ENCODE assay signal across 13 cellular contexts in the genomic region with DNA sequence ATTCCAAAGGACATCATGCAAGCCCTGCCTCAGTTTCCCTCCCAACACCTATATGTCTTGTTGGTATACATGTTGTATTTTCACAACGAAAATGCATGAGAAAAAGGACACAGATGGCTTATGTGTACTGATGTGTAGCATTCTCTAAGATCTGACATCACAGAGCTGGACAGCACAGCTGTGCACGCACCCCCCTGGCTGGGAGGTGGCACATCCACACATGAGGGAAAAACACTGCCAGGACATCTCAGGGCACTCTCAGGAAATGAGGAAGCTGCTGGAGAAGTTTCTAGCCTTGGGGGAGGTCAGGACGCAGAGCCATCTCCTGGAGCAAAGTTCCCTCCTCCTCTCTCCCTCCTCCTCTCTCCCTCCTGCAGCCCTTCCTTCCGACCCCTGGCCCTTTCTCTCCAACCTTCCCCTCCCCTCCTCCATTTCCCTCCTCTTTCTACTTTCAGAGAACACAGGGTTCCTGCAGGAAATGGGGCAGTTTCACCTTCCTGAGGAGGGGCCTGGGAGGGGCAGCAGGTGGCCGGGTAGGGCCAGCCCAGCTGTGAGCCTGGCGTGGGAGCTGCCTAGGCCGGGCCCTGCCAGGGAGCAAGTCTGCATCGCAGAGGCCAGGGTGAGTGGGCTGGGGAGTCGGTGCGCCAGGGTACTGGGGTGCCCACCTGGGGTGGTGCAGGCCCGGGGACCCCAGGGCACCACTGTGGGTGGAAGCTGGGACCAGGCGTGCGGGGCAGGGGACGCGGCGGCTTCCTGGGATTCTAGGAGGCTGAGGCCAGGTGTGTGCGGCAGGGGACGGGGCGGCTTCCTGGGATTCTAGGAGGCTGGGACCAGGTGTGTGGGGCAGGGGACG. TPM values are rescaled to one million over a fixed set of nuclear protein-coding genes. Genes with fewer than 3 reads are reported as not detected.
DNase-seq lines count a peak whose midpoint lies in the region; ATAC-seq, FAIRE-seq and TF ChIP-seq lines count a peak whose summit lies in the region.
"Had no signal": no experiment of that assay in that cellular context is flagged by ENCODE, and none has a peak within 500 bp of the region (broad histone marks: within the 10 kb centered on the region; RNA-seq: fewer than 3 reads in every experiment).

A gene (plus strand): TSS at position 542 of the 853 bp plus-strand sequence. CDS start 16,769 bp downstream, outside the sequence.

- H3K36me3 Mint-ChIP-seq in activated T-helper 17 cell treated with anti-CD3 and anti-CD28 coated beads, Interleukin-2, amount 50 U/mL, for 72 hours (ENCODE audit: low read depth), result no peaks in the 10 kb centered on the region
- no peaks in the 10 kb centered on the region for H3K36me3 Mint-ChIP-seq in activated CD4-positive, alpha-beta T cell treated with anti-CD3 and anti-CD28 coated beads, Interleukin-2, amount 10 ng/mL, durations not matched to agents 24 days and 14 days (ENCODE audit: low read depth)

- H4K20me1 ChIP-seq in BLaER1 treated with 17β-estradiol and CSF1 and Interleukin-3, amounts not matched to agents 10 nM and 100 nM, result peaks cover 0 to 7% (median 0%) of the 10 kb centered on the region in 11 experiments; a peak in 3 of 22 replicates

- peaks cover 12% of the 10 kb centered on the region for H3K4me1 Mint-ChIP-seq in activated T-helper 17 cell treated with anti-CD3 and anti-CD28 coated beads, Interleukin-2, amount 50 U/mL, for 72 hours
- peaks cover 7% of the 10 kb centered on the region for H3K4me1 Mint-ChIP-seq in activated CD4-positive, alpha-beta T cell treated with anti-CD3 and anti-CD28 coated beads, Interleukin-2, amount 10 ng/mL, durations not matched to agents 24 days and 14 days

- H3K9me3 Mint-ChIP-seq in activated T-helper 17 cell treated with anti-CD3 and anti-CD28 coated beads, Interleukin-2, amount 50 U/mL, for 72 hours, result no peaks in the 10 kb centered on the region
- H3K9me3 Mint-ChIP-seq in activated CD4-positive, alpha-beta T cell treated with anti-CD3 and anti-CD28 coated beads, Interleukin-2, amount 10 ng/mL, durations not matched to agents 24 days and 14 days, result peaks cover 10% of the 10 kb centered on the region

- H3K27me3 ChIP-seq in BLaER1 treated with 17β-estradiol and CSF1 and Interleukin-3, amounts not matched to agents 10 nM and 100 nM, result peaks cover 0 to 34% (median 0%) of the 10 kb centered on the region in 11 experiments; a peak in 6 of 22 replicates
- H3K27me3 ChIP-seq in lower lobe of right lung (ENCODE audit: low read depth), result no peaks in the 10 kb centered on the region
- H3K27me3 ChIP-seq: MG63 had no signal

- H3K27ac ChIP-seq in BLaER1 treated with 17β-estradiol and CSF1 and Interleukin-3, amounts not matched to agents 10 nM and 100 nM, result peak within 1 kb of the TSS in 7 of 11 experiments; percentile 8 to 71 (median 51); a peak in 10 of 22 replicates
- H3K27ac ChIP-seq in KOPT-K1 (ENCODE audit: low read depth, low read length, poor library complexity, severe bottlenecking) (peak within 1 kb of the TSS; percentile 58), lower lobe of right lung (no peak within 1 kb of the TSS)

- no peaks in the 10 kb centered on the region for H3K36me3 ChIP-seq in BLaER1 treated with 17β-estradiol and CSF1 and Interleukin-3, amounts not matched to agents 10 nM and 100 nM
- H3K36me3 ChIP-seq in KOPT-K1 (ENCODE audit: insufficient read depth, low read length) (no peaks in the 10 kb centered on the region), lower lobe of right lung (no peaks in the 10 kb centered on the region)
- H3K36me3 ChIP-seq: MG63 had no signal

- H3K4me3 ChIP-seq in BLaER1 treated with 17β-estradiol and CSF1 and Interleukin-3, amounts not matched to agents 10 nM and 100 nM, result peak within 1 kb of the TSS in 5 of 10 experiments; percentile 1 to 59 (median 52); a peak in 8 of 20 replicates
- H3K4me3 ChIP-seq in lower lobe of right lung, result no peak within 1 kb of the TSS
- H3K4me3 ChIP-seq: lung, MG63 had no signal

- no peaks in the 10 kb centered on the region for H3K9me3 ChIP-seq in BLaER1 treated with 17β-estradiol and CSF1 and Interleukin-3, amounts not matched to agents 10 nM and 100 nM (replicated peaks in 1 of 11)
- no peaks in the 10 kb centered on the region for H3K9me3 ChIP-seq in KOPT-K1 (ENCODE audit: insufficient read depth, low read length, poor library complexity, severe bottlenecking)
- H3K9me3 ChIP-seq in lower lobe of right lung, result no peaks in the 10 kb centered on the region
- H3K9me3 ChIP-seq: MG63 had no signal

- TF ChIP-seq CTCF in lower lobe of right lung (IDR thresholded peaks at IDR 0.05), result no peak

- ATAC-seq in activated T-helper 17 cell treated with anti-CD3 and anti-CD28 coated beads, Interleukin-2, amount 50 U/mL, for 72 hours (replicated peaks), result no peak
- ATAC-seq in lower lobe of right lung, result peak; percentile 22 to 29
- ATAC-seq: activated CD4-positive, alpha-beta T cell treated with anti-CD3 and anti-CD28 coated beads for 36 hours had no signal

- no peak for TF ChIP-seq POLR2A in H54 (IDR thresholded peaks at IDR 0.05; ENCODE audit: low read depth, low read length)

- peaks cover 26 to 100% (median 75%) of the 10 kb centered on the region in 10 experiments for H3K4me1 ChIP-seq in BLaER1 treated with 17β-estradiol and CSF1 and Interleukin-3, amounts not matched to agents 10 nM and 100 nM
- H3K4me1 ChIP-seq in lower lobe of right lung, result no peaks in the 10 kb centered on the region

- intact Hi-C loops in lower lobe of right lung (cut with DNase I), result no loop called here
- intact Hi-C loops in activated CD4-positive, alpha-beta T cell treated with anti-CD3 and anti-CD28 coated beads, Interleukin-2, amount 10 ng/mL, durations not matched to agents 24 days and 14 days (cut with micrococcal nuclease), result no loop called here
- intact Hi-C loops in head of caudate nucleus (cut with DNase I), result no loop called here

- peak within 1 kb of the TSS in 7 of 11 experiments; percentile 0 to 73 (median 62); a peak in 10 of 22 replicates for H3K9ac ChIP-seq in BLaER1 treated with 17β-estradiol and CSF1 and Interleukin-3, amounts not matched to agents 10 nM and 100 nM

- FAIRE-seq in H54 (lab: Jason Lieb, UNC), result no peak

- no peaks in the 10 kb centered on the region for H3K27me3 Mint-ChIP-seq in activated T-helper 17 cell treated with anti-CD3 and anti-CD28 coated beads, Interleukin-2, amount 50 U/mL, for 72 hours
- no peaks in the 10 kb centered on the region for H3K27me3 Mint-ChIP-seq in activated CD4-positive, alpha-beta T cell treated with anti-CD3 and anti-CD28 coated beads, Interleukin-2, amount 10 ng/mL, durations not matched to agents 24 days and 14 days
- H3K27me3 Mint-ChIP-seq: activated CD4-positive, alpha-beta T cell treated with anti-CD3 and anti-CD28 coated beads for 36 hours had no signal

- DNase-seq in lower lobe of right lung (no peak), NCI-H2196 (lab: John Stamatoyannopoulos, UW; ENCODE audit: unreplicated experiment) (no peak), head of caudate nucleus (no peak), H54 (ENCODE audit: insufficient read length, low spot score) (no peak)
- DNase-seq in activated CD4-positive, alpha-beta T cell treated with anti-CD3 and anti-CD28 coated beads, Interleukin-2, amount 10 ng/mL, durations not matched to agents 24 days and 14 days, result no peak
- DNase-seq: activated CD4-positive, alpha-beta T cell treated with anti-CD3 and anti-CD28 coated beads for 36 hours; MG63 had no signal

- no peak within 1 kb of the TSS for H3K4me3 Mint-ChIP-seq in activated T-helper 17 cell treated with anti-CD3 and anti-CD28 coated beads, Interleukin-2, amount 50 U/mL, for 72 hours
- no peak within 1 kb of the TSS for H3K4me3 Mint-ChIP-seq in activated CD4-positive, alpha-beta T cell treated with anti-CD3 and anti-CD28 coated beads, Interleukin-2, amount 10 ng/mL, durations not matched to agents 24 days and 14 days
- H3K4me3 Mint-ChIP-seq: activated CD4-positive, alpha-beta T cell treated with anti-CD3 and anti-CD28 coated beads for 36 hours; T-helper 1 cell treated with Interleukin-12 subunit alpha and Interleukin-12 subunit beta and Interleukin-4 antibody, amounts not matched to agents 30 μg/mL and 1 μg/mL, for 36 hours had no signal

- H3K27ac Mint-ChIP-seq in activated T-helper 17 cell treated with anti-CD3 and anti-CD28 coated beads, Interleukin-2, amount 50 U/mL, for 72 hours, result peak within 1 kb of the TSS; percentile 65
- no peak within 1 kb of the TSS for H3K27ac Mint-ChIP-seq in activated CD4-positive, alpha-beta T cell treated with anti-CD3 and anti-CD28 coated beads, Interleukin-2, amount 10 ng/mL, durations not matched to agents 24 days and 14 days
- H3K27ac Mint-ChIP-seq: activated CD4-positive, alpha-beta T cell treated with anti-CD3 and anti-CD28 coated beads for 36 hours; T-helper 1 cell treated with Interleukin-12 subunit alpha and Interleukin-12 subunit beta and Interleukin-4 antibody, amounts not matched to agents 30 μg/mL and 1 μg/mL, for 36 hours had no signal

- H3K4me2 ChIP-seq in BLaER1 treated with 17β-estradiol and CSF1 and Interleukin-3, amounts not matched to agents 10 nM and 100 nM, result peak within 1 kb of the TSS; percentile 73 to 98 (median 87)

RNA-seq across cellular contexts. Expression of the gene that starts here (rescaled TPM):
- total RNA-seq in activated T-helper 17 cell treated with anti-CD3 and anti-CD28 coated beads, Interleukin-2, amount 50 U/mL, for 72 hours, result not detected
- total RNA-seq in lower lobe of right lung, result 0.59 TPM
- not detected in 2 replicates for total RNA-seq in activated CD4-positive, alpha-beta T cell treated with anti-CD3 and anti-CD28 coated beads, Interleukin-2, amount 10 ng/mL, durations not matched to agents 24 days and 14 days
- total RNA-seq: activated CD4-positive, alpha-beta T cell treated with anti-CD3 and anti-CD28 coated beads for 36 hours; esophagus mucosa had no signal

Comparison
In these comparisons a context has a peak if more than half of its experiments do, and no peak if none do; other contexts are left out.
1. Peak in ATAC-seq in lower lobe of right lung; RNA of the gene not detected or under 1 TPM.